ENCODE assay signal across 24 cellular contexts in the genomic region with DNA sequence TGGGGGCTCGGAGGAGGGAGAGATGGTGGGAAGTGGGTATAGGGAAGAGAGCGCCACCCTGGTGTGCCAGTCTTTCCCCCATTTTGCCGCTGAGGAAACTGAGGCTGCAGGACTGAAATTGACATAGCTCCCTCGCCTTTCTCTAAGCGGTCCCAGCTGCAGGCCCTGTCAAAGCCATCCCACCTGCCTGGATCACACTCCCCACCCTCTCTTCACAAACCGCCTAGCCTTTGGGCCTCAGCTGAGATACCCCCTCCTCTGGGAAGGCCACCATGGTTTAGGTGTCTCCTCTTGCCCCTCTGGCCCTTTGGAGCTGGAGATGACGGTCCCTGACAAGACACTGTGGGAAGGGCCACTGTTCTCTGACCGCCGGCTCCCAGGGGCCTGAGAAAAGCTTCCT.
"Had no signal": no experiment of that assay in that cellular context is flagged by ENCODE, and none has a peak within 500 bp of the region (broad histone marks: within the 10 kb centered on the region; RNA-seq: fewer than 3 reads in every experiment).

No MANE protein-coding gene starts in this region.

- FAIRE-seq: kidney had no signal

- H3K9me3 ChIP-seq: body of pancreas, left lung, mucosa of descending colon, prostate gland, stomach, testis had no signal

- H3K4me3 Mint-ChIP-seq: activated CD4-positive, alpha-beta memory T cell treated with anti-CD3 and anti-CD28 coated beads, Interleukin-2, amount 10 ng/mL, durations not matched to agents 7 days and 5 days; activated CD4-positive, alpha-beta T cell treated with anti-CD3 and anti-CD28 coated beads for 36 hours; activated naive CD8-positive, alpha-beta T cell; activated T-cell treated with anti-CD3 and anti-CD28 coated beads, Interleukin-2, amount 50 U/mL, for 4 hours; effector memory CD8-positive, alpha-beta T cell; natural killer cell treated with Interleukin-12 subunit alpha and Interleukin-12 subunit beta and Interleukin-15 and Interleukin-18, amount 100 ng/mL, for 72 hours had no signal

- H3K36me3 Mint-ChIP-seq: activated naive CD8-positive, alpha-beta T cell; natural killer cell treated with Interleukin-12 subunit alpha and Interleukin-12 subunit beta and Interleukin-15 and Interleukin-18, amount 100 ng/mL, for 72 hours had no signal

- ATAC-seq: activated CD4-positive, alpha-beta T cell treated with anti-CD3 and anti-CD28 coated beads for 36 hours; activated T-cell treated with anti-CD3 and anti-CD28 coated beads, Interleukin-2, amount 50 U/mL, for 4 hours; body of pancreas; effector memory CD8-positive, alpha-beta T cell; foreskin keratinocyte; left lung; mucosa of descending colon; natural killer cell treated with Interleukin-12 subunit alpha and Interleukin-12 subunit beta and Interleukin-15 and Interleukin-18, amount 100 ng/mL, for 72 hours had no signal

- H3K36me3 ChIP-seq: prostate gland had no signal

- DNase-seq: activated CD4-positive, alpha-beta memory T cell treated with anti-CD3 and anti-CD28 coated beads, Interleukin-2, amount 10 ng/mL, durations not matched to agents 7 days and 5 days; activated CD4-positive, alpha-beta T cell treated with anti-CD3 and anti-CD28 coated beads for 36 hours; activated gamma-delta T cell treated with Interleukin-2 at 50 U/mL for 16 hours; activated T-cell treated with anti-CD3 and anti-CD28 coated beads, Interleukin-2, amount 50 U/mL, for 4 hours; amygdala; caudate nucleus; cortex of kidney; effector memory CD8-positive, alpha-beta T cell; foreskin keratinocyte; glutamatergic neuron; hypothalamus; kidney; mammary epithelial cell; nucleus accumbens; stomach; T-helper 1 cell; T1000; testis had no signal

- H3K27me3 Mint-ChIP-seq: activated CD4-positive, alpha-beta memory T cell treated with anti-CD3 and anti-CD28 coated beads, Interleukin-2, amount 10 ng/mL, durations not matched to agents 7 days and 5 days; activated CD4-positive, alpha-beta T cell treated with anti-CD3 and anti-CD28 coated beads for 36 hours; activated naive CD8-positive, alpha-beta T cell; effector memory CD8-positive, alpha-beta T cell; natural killer cell treated with Interleukin-12 subunit alpha and Interleukin-12 subunit beta and Interleukin-15 and Interleukin-18, amount 100 ng/mL, for 72 hours had no signal

- H3K9me3 Mint-ChIP-seq: activated CD4-positive, alpha-beta memory T cell treated with anti-CD3 and anti-CD28 coated beads, Interleukin-2, amount 10 ng/mL, durations not matched to agents 7 days and 5 days; activated T-cell treated with anti-CD3 and anti-CD28 coated beads, Interleukin-2, amount 50 U/mL, for 4 hours; effector memory CD8-positive, alpha-beta T cell; natural killer cell treated with Interleukin-12 subunit alpha and Interleukin-12 subunit beta and Interleukin-15 and Interleukin-18, amount 100 ng/mL, for 72 hours had no signal

- H3K4me3 ChIP-seq: body of pancreas, left lung, mucosa of descending colon, prostate gland, stomach, testis had no signal

- H3K27ac ChIP-seq: body of pancreas, foreskin keratinocyte, left lung, prostate gland had no signal

- H3K27me3 ChIP-seq: body of pancreas, foreskin keratinocyte, left lung, stomach, testis had no signal

- H3K27ac Mint-ChIP-seq: activated CD4-positive, alpha-beta memory T cell treated with anti-CD3 and anti-CD28 coated beads, Interleukin-2, amount 10 ng/mL, durations not matched to agents 7 days and 5 days; activated CD4-positive, alpha-beta T cell treated with anti-CD3 and anti-CD28 coated beads for 36 hours; activated naive CD8-positive, alpha-beta T cell; effector memory CD8-positive, alpha-beta T cell; natural killer cell treated with Interleukin-12 subunit alpha and Interleukin-12 subunit beta and Interleukin-15 and Interleukin-18, amount 100 ng/mL, for 72 hours had no signal
